ENCODE assay signal across 2 cellular contexts in the genomic region with DNA sequence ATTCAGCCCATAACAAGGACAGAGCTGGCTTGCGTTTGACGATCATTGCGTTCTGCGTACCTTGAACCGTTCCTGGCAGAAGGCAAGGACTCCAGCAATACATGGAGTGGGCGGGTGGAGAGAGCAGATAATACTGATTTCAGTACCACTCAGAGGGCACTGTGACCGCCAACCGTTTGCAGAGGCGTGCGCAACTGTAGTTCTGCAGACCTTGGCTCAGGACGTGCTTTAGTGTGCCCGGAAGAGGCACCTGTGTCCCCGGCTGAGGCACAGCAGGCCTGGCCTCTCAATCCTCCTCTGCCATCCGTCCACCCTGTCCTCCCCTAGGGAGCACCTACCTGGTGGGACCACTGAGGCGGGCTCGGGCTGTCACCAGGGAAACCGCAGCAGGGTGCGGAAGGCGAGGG.
TF ChIP-seq lines count a peak whose summit lies in the region.

No MANE protein-coding gene starts in this region.

TF ChIP-seq in HepG2, 621 proteins besides CTCF, POLR2A, EP300 and RAD21 (continues in another document):
- TF ChIP-seq, protein P1, sequence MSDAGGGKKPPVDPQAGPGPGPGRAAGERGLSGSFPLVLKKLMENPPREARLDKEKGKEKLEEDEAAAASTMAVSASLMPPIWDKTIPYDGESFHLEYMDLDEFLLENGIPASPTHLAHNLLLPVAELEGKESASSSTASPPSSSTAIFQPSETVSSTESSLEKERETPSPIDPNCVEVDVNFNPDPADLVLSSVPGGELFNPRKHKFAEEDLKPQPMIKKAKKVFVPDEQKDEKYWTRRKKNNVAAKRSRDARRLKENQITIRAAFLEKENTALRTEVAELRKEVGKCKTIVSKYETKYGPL (CRISPR knock-in tag; IDR thresholded peaks at IDR 0.05) = no peak
- TF ChIP-seq POLR2AphosphoS5 (IDR thresholded peaks at IDR 0.05; ENCODE audit: low read depth, low read length) = no peak
- TF ChIP-seq, protein P2, sequence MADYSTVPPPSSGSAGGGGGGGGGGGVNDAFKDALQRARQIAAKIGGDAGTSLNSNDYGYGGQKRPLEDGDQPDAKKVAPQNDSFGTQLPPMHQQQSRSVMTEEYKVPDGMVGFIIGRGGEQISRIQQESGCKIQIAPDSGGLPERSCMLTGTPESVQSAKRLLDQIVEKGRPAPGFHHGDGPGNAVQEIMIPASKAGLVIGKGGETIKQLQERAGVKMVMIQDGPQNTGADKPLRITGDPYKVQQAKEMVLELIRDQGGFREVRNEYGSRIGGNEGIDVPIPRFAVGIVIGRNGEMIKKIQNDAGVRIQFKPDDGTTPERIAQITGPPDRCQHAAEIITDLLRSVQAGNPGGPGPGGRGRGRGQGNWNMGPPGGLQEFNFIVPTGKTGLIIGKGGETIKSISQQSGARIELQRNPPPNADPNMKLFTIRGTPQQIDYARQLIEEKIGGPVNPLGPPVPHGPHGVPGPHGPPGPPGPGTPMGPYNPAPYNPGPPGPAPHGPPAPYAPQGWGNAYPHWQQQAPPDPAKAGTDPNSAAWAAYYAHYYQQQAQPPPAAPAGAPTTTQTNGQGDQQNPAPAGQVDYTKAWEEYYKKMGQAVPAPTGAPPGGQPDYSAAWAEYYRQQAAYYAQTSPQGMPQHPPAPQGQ (CRISPR knock-in tag; IDR thresholded peaks at IDR 0.05; ENCODE audit: borderline replicate concordance) = no peak
- no peak for TF ChIP-seq ZNF616 (CRISPR knock-in tag; IDR thresholded peaks at IDR 0.05; ENCODE audit: low read depth)
- TF ChIP-seq, protein P3, sequence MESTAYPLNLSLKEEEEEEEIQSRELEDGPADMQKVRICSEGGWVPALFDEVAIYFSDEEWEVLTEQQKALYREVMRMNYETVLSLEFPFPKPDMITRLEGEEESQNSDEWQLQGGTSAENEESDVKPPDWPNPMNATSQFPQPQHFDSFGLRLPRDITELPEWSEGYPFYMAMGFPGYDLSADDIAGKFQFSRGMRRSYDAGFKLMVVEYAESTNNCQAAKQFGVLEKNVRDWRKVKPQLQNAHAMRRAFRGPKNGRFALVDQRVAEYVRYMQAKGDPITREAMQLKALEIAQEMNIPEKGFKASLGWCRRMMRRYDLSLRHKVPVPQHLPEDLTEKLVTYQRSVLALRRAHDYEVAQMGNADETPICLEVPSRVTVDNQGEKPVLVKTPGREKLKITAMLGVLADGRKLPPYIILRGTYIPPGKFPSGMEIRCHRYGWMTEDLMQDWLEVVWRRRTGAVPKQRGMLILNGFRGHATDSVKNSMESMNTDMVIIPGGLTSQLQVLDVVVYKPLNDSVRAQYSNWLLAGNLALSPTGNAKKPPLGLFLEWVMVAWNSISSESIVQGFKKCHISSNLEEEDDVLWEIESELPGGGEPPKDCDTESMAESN (CRISPR knock-in tag; conservative IDR thresholded peaks at IDR 0.05) = no peak
- TF ChIP-seq HIVEP1 (CRISPR knock-in tag; IDR thresholded peaks at IDR 0.05) = no peak
- TF ChIP-seq ZNF234 (CRISPR knock-in tag; conservative IDR thresholded peaks at IDR 0.05) = no peak
- TF ChIP-seq, protein P4, sequence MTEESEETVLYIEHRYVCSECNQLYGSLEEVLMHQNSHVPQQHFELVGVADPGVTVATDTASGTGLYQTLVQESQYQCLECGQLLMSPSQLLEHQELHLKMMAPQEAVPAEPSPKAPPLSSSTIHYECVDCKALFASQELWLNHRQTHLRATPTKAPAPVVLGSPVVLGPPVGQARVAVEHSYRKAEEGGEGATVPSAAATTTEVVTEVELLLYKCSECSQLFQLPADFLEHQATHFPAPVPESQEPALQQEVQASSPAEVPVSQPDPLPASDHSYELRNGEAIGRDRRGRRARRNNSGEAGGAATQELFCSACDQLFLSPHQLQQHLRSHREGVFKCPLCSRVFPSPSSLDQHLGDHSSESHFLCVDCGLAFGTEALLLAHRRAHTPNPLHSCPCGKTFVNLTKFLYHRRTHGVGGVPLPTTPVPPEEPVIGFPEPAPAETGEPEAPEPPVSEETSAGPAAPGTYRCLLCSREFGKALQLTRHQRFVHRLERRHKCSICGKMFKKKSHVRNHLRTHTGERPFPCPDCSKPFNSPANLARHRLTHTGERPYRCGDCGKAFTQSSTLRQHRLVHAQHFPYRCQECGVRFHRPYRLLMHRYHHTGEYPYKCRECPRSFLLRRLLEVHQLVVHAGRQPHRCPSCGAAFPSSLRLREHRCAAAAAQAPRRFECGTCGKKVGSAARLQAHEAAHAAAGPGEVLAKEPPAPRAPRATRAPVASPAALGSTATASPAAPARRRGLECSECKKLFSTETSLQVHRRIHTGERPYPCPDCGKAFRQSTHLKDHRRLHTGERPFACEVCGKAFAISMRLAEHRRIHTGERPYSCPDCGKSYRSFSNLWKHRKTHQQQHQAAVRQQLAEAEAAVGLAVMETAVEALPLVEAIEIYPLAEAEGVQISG (CRISPR knock-in tag; IDR thresholded peaks at IDR 0.05) = 0 out of 2 replicates have a peak, but pooled peaks have one; percentile 18
- TF ChIP-seq SMAD1 (CRISPR knock-in tag; IDR thresholded peaks at IDR 0.05; ENCODE audit: borderline replicate concordance, low read depth) = no peak
- no peak for TF ChIP-seq ZNF777 (CRISPR knock-in tag; IDR thresholded peaks at IDR 0.05)
- TF ChIP-seq, protein P5, sequence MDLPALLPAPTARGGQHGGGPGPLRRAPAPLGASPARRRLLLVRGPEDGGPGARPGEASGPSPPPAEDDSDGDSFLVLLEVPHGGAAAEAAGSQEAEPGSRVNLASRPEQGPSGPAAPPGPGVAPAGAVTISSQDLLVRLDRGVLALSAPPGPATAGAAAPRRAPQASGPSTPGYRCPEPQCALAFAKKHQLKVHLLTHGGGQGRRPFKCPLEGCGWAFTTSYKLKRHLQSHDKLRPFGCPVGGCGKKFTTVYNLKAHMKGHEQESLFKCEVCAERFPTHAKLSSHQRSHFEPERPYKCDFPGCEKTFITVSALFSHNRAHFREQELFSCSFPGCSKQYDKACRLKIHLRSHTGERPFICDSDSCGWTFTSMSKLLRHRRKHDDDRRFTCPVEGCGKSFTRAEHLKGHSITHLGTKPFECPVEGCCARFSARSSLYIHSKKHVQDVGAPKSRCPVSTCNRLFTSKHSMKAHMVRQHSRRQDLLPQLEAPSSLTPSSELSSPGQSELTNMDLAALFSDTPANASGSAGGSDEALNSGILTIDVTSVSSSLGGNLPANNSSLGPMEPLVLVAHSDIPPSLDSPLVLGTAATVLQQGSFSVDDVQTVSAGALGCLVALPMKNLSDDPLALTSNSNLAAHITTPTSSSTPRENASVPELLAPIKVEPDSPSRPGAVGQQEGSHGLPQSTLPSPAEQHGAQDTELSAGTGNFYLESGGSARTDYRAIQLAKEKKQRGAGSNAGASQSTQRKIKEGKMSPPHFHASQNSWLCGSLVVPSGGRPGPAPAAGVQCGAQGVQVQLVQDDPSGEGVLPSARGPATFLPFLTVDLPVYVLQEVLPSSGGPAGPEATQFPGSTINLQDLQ (CRISPR knock-in tag; IDR thresholded peaks at IDR 0.05) = no peak

TF ChIP-seq in IMR-90, 13 proteins besides CTCF, POLR2A, EP300 and RAD21:
- TF ChIP-seq CHD1 (IDR thresholded peaks at IDR 0.05; ENCODE audit: low read depth, low read length) = no peak
- TF ChIP-seq MAZ (IDR thresholded peaks at IDR 0.05; ENCODE audit: borderline replicate concordance, low read depth, low read length) = no peak
- TF ChIP-seq, protein P6, sequence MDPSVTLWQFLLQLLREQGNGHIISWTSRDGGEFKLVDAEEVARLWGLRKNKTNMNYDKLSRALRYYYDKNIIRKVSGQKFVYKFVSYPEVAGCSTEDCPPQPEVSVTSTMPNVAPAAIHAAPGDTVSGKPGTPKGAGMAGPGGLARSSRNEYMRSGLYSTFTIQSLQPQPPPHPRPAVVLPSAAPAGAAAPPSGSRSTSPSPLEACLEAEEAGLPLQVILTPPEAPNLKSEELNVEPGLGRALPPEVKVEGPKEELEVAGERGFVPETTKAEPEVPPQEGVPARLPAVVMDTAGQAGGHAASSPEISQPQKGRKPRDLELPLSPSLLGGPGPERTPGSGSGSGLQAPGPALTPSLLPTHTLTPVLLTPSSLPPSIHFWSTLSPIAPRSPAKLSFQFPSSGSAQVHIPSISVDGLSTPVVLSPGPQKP (IDR thresholded peaks at IDR 0.05; ENCODE audit: borderline replicate concordance, low read depth, low read length) = no peak
- TF ChIP-seq, protein P7, sequence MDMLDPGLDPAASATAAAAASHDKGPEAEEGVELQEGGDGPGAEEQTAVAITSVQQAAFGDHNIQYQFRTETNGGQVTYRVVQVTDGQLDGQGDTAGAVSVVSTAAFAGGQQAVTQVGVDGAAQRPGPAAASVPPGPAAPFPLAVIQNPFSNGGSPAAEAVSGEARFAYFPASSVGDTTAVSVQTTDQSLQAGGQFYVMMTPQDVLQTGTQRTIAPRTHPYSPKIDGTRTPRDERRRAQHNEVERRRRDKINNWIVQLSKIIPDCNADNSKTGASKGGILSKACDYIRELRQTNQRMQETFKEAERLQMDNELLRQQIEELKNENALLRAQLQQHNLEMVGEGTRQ (IDR thresholded peaks at IDR 0.05; ENCODE audit: low read depth, low read length) = no peak
- TF ChIP-seq CEBPB (IDR thresholded peaks at IDR 0.05; ENCODE audit: low read depth, low read length) = no peak
- TF ChIP-seq FOS (IDR thresholded peaks at IDR 0.05; ENCODE audit: low read depth, low read length) = no peak
- TF ChIP-seq RCOR1 (IDR thresholded peaks at IDR 0.05; ENCODE audit: insufficient replicate concordance, low read length) = no peak
- no peak for TF ChIP-seq MAFK (IDR thresholded peaks at IDR 0.05; ENCODE audit: low read depth, low read length)
- TF ChIP-seq BHLHE40 (IDR thresholded peaks at IDR 0.05; ENCODE audit: low read depth, low read length) = no peak
- TF ChIP-seq MXI1 (IDR thresholded peaks at IDR 0.05; ENCODE audit: borderline replicate concordance, low read depth, low read length) = no peak
